ENCODE assay signal across 1 cellular context in the genomic region with DNA sequence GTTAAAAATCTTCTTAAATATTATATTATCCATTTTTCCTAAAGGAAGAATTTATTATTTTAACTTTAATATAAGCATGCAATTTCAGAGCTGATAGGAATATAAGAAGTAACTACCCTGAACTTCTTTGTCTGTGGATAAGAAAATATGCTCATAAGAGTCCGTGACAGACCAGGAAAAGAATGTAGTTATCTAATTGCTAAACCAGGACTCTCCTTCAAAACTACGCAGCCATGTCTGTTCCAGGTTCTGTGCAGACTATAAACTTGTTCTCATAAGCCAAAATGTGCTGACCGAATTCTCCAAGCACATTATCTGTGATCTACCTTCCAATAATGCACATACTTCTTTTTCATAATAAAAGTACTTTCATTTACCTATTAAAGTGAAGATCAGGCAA.
TF ChIP-seq lines count a peak whose summit lies in the region.

No MANE protein-coding gene starts in this region.

TF ChIP-seq in HepG2, 621 proteins besides CTCF, POLR2A, EP300 and RAD21 (continued from another document):
- TF ChIP-seq, protein P1, sequence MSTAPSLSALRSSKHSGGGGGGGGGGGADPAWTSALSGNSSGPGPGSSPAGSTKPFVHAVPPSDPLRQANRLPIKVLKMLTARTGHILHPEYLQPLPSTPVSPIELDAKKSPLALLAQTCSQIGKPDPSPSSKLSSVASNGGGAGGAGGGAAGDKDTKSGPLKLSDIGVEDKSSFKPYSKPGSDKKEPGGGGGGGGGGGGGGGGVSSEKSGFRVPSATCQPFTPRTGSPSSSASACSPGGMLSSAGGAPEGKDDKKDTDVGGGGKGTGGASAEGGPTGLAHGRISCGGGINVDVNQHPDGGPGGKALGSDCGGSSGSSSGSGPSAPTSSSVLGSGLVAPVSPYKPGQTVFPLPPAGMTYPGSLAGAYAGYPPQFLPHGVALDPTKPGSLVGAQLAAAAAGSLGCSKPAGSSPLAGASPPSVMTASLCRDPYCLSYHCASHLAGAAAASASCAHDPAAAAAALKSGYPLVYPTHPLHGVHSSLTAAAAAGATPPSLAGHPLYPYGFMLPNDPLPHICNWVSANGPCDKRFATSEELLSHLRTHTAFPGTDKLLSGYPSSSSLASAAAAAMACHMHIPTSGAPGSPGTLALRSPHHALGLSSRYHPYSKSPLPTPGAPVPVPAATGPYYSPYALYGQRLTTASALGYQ (CRISPR knock-in tag; IDR thresholded peaks at IDR 0.05): no peak
- TF ChIP-seq STAT5B (CRISPR knock-in tag; IDR thresholded peaks at IDR 0.05) (no peak), NFKB2 (CRISPR knock-in tag; IDR thresholded peaks at IDR 0.05; ENCODE audit: borderline replicate concordance) (no peak), SIX1 (CRISPR knock-in tag; IDR thresholded peaks at IDR 0.05; ENCODE audit: borderline replicate concordance) (no peak), ZNF484 (CRISPR knock-in tag; IDR thresholded peaks at IDR 0.05; ENCODE audit: borderline replicate concordance, low read depth) (no peak)
